2 cellular contexts compared by ENCODE assay signal in genomic region chr11:12801976-12802375, GRCh38.
TF ChIP-seq lines count a peak whose summit lies in the region.

No MANE protein-coding gene starts in this region.

TF ChIP-seq in SK-N-SH, 30 proteins besides CTCF, POLR2A, EP300 and RAD21 (continued from another document):
- no peak for TF ChIP-seq NRF1 (IDR thresholded peaks at IDR 0.05; ENCODE audit: low read depth, low read length)

TF ChIP-seq in SK-N-SH treated with all-trans-retinoic acid at 6 μM for 48 hours, 23 proteins besides CTCF, POLR2A, EP300 and RAD21 (continued from another document):
- TF ChIP-seq ISL1 (CRISPR knock-in tag; IDR thresholded peaks at IDR 0.05) = no peak
- no peak for TF ChIP-seq ZNF565 (CRISPR knock-in tag; conservative IDR thresholded peaks at IDR 0.05; ENCODE audit: low read depth)
- no peak for TF ChIP-seq CSDC2 (CRISPR knock-in tag; IDR thresholded peaks at IDR 0.05)
- TF ChIP-seq RARB (CRISPR knock-in tag; IDR thresholded peaks at IDR 0.05) = no peak
- TF ChIP-seq BACH2 (CRISPR knock-in tag; IDR thresholded peaks at IDR 0.05; ENCODE audit: borderline replicate concordance) = no peak
- no peak for TF ChIP-seq GLIS3 (CRISPR knock-in tag; IDR thresholded peaks at IDR 0.05)
- TF ChIP-seq, protein P1, sequence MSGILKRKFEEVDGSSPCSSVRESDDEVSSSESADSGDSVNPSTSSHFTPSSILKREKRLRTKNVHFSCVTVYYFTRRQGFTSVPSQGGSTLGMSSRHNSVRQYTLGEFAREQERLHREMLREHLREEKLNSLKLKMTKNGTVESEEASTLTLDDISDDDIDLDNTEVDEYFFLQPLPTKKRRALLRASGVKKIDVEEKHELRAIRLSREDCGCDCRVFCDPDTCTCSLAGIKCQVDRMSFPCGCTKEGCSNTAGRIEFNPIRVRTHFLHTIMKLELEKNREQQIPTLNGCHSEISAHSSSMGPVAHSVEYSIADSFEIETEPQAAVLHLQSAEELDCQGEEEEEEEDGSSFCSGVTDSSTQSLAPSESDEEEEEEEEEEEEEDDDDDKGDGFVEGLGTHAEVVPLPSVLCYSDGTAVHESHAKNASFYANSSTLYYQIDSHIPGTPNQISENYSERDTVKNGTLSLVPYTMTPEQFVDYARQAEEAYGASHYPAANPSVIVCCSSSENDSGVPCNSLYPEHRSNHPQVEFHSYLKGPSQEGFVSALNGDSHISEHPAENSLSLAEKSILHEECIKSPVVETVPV (CRISPR knock-in tag; IDR thresholded peaks at IDR 0.05) = no peak
- TF ChIP-seq ZFP3 (CRISPR knock-in tag; IDR thresholded peaks at IDR 0.05) = no peak
- TF ChIP-seq, protein P2, sequence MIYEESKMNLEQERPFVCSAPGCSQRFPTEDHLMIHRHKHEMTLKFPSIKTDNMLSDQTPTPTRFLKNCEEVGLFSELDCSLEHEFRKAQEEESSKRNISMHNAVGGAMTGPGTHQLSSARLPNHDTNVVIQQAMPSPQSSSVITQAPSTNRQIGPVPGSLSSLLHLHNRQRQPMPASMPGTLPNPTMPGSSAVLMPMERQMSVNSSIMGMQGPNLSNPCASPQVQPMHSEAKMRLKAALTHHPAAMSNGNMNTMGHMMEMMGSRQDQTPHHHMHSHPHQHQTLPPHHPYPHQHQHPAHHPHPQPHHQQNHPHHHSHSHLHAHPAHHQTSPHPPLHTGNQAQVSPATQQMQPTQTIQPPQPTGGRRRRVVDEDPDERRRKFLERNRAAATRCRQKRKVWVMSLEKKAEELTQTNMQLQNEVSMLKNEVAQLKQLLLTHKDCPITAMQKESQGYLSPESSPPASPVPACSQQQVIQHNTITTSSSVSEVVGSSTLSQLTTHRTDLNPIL (CRISPR knock-in tag; IDR thresholded peaks at IDR 0.05; ENCODE audit: low read depth) = no peak
- no peak for TF ChIP-seq ESRRG (CRISPR knock-in tag; IDR thresholded peaks at IDR 0.05)
